In the genomic region with DNA sequence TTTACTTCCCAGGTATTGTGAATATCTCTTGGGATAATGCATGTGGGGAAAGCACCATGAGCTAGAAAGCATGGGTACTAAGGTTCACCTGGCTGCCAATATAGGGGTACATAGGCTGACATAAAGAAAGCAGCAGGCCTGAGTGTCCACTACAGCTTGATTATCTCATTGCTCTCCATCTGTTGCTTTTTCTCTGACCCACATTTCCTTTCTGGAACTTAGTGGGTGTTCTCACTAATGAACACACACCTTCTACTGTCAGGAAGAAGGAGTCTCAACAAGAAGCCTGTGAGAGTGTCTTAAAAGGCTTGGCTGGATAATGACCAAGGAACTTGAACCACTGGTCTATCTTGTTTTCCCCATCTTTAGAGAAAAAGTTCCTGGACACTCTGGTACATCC, we compare ENCODE assay signal across 7 cellular contexts.
"Had no signal": no experiment of that assay in that cellular context is flagged by ENCODE, and none has a peak within 500 bp of the region (broad histone marks: within the 10 kb centered on the region; RNA-seq: fewer than 3 reads in every experiment).

No MANE protein-coding gene starts in this region.

- H3K36me3 Mint-ChIP-seq: IgD-negative memory B cell had no signal

- H3K27me3 Mint-ChIP-seq: IgD-negative memory B cell had no signal

- H3K27ac Mint-ChIP-seq: HFFc6, IgD-negative memory B cell had no signal

- H3K4me1 Mint-ChIP-seq: IgD-negative memory B cell had no signal

- ATAC-seq: HCT116, HepG2 had no signal

- H3K4me3 Mint-ChIP-seq: HFFc6, IgD-negative memory B cell had no signal

- DNase-seq: GM23248, GOT3, H7, HFFc6 had no signal
